Comparison of ENCODE assay signal across 20 cellular contexts in genomic region chr10:2079603-2080078, GRCh38.
A peak's percentile ranks its signal among the peaks of the same experiment; 100 is the strongest.
DNase-seq lines count a peak whose midpoint lies in the region; ATAC-seq and FAIRE-seq lines count a peak whose summit lies in the region.
"Had no signal": no experiment of that assay in that cellular context is flagged by ENCODE, and none has a peak within 500 bp of the region (broad histone marks: within the 10 kb centered on the region; RNA-seq: fewer than 3 reads in every experiment).

No MANE protein-coding gene starts in this region.

- DNase-seq in GM18507 (ENCODE audit: extremely low spot score, insufficient read length, low read depth) (no peak), left kidney (ENCODE audit: low read depth, low spot score) (peak; percentile 95), NCI-H524 treated with DMSO at 0.1 percent for 48 hours (lab: John Stamatoyannopoulos, UW) (no peak)
- DNase-seq in activated T-cell treated with anti-CD3 and anti-CD28 coated beads, Interleukin-2, amount 50 U/mL, for 48 hours, result no peak
- DNase-seq in stimulated activated CD4-positive, alpha-beta T cell treated with anti-CD3 and anti-CD28 coated beads, Interleukin-4, amount 100 ng/mL, for 4 hours, result no peak
- DNase-seq: activated CD4-positive, alpha-beta T cell treated with anti-CD3 and anti-CD28 coated beads, Interleukin-2, amount 10 ng/mL, durations not matched to agents 7 days and 5 days; activated naive CD4-positive, alpha-beta T cell treated with anti-CD3 and anti-CD28 coated beads for 36 hours; CD4-positive, CD25-positive, alpha-beta regulatory T cell; DMS79 treated with DMSO at 0.1 percent for 48 hours; naive thymus-derived CD8-positive, alpha-beta T cell; NCI-H187 treated with DMSO at 0.1 percent for 48 hours; NCI-H510A treated with DMSO at 0.1 percent for 48 hours; stimulated activated CD4-positive, alpha-beta T cell treated with anti-CD3 and anti-CD28 coated beads, Interleukin-15, amount 100 ng/mL, for 24 hours; stomach; uterus had no signal

- ATAC-seq in GM19452 (IDR thresholded peaks at IDR 0.05; ENCODE audit: unreplicated experiment) (peak; percentile 55), HG03159 (IDR thresholded peaks at IDR 0.05; ENCODE audit: unreplicated experiment) (peak; percentile 45), HG03175 (IDR thresholded peaks at IDR 0.05; ENCODE audit: unreplicated experiment) (no peak)
- ATAC-seq: A549; naive thymus-derived CD8-positive, alpha-beta T cell had no signal

- FAIRE-seq in GM18507 (lab: Jason Lieb, UNC), result peak; percentile 74
- FAIRE-seq: A549, frontal cortex had no signal
